28 cellular contexts compared by ENCODE assay signal in the genomic region with DNA sequence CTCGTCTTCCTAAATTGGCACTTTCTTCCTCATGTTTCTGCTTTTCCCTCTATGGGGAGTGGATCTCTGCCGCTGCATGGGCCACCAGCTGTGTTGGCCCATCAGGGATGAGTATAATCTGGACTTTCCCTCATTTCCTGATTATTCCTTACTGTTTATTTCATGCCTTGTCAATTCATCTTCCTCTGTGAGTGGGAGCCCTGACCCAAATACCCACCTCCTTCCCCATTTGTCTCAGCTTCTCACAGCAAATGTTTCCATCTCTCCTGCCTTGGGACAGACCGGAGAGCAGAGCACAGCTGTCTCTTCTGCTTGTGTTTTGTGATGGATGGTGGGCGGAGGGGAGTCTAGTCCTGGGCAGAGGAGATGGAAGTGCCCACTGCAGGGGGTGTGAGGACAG.
"Had no signal": no experiment of that assay in that cellular context is flagged by ENCODE, and none has a peak within 500 bp of the region (broad histone marks: within the 10 kb centered on the region; RNA-seq: fewer than 3 reads in every experiment).

No MANE protein-coding gene starts in this region.

- H3K27ac Mint-ChIP-seq: immature natural killer cell; naive thymus-derived CD8-positive, alpha-beta T cell; stimulated activated naive B cell treated with anti-CD40 and anti-IgM and Interleukin-4, amounts not matched to agents 10 μg/mL and 1 μg/mL and 100 μg/mL, for 72 hours had no signal

- H3K27ac ChIP-seq: left lung, lower lobe of right lung, pancreas, prostate gland, skin epidermis, stomach, testis, thyroid gland, transverse colon, upper lobe of left lung had no signal

- H3K36me3 ChIP-seq: left lung, lower lobe of right lung, pancreas, prostate gland, transverse colon, upper lobe of left lung had no signal

- H3K9me3 Mint-ChIP-seq: immature natural killer cell; naive thymus-derived CD8-positive, alpha-beta T cell had no signal

- ATAC-seq: left colon; left lung; lower lobe of right lung; naive thymus-derived CD8-positive, alpha-beta T cell; pancreas; right cardiac atrium; sciatic nerve; stimulated activated naive B cell treated with anti-CD40 and anti-IgM and Interleukin-4, amounts not matched to agents 10 μg/mL and 1 μg/mL and 100 μg/mL, for 72 hours; stimulated activated naive CD8-positive, alpha-beta T cell treated with anti-CD3 and anti-CD28 coated beads, Interleukin-15, Interleukin-2, amounts not matched to agents 100 U/mL and 50 U/mL, for 24 hours had no signal

- H3K9me3 ChIP-seq: left lung, lower lobe of right lung, pancreas, prostate gland, stomach, testis, thyroid gland, transverse colon, upper lobe of left lung had no signal

- DNase-seq: hypothalamus; immature natural killer cell; kidney; left colon; left lung; lower lobe of right lung; mammary epithelial cell; mesenchymal stem cell; naive thymus-derived CD8-positive, alpha-beta T cell; nucleus accumbens; pancreas; posterior cingulate gyrus; retina; stimulated activated CD4-positive, alpha-beta T cell treated with anti-CD3 and anti-CD28 coated beads, Interleukin-12 subunit alpha, Interleukin-12 subunit beta, amount 100 ng/mL, for 4 hours; stimulated activated CD4-positive, alpha-beta T cell treated with anti-CD3 and anti-CD28 coated beads, Interleukin-15, amount 100 ng/mL, for 24 hours; stimulated activated CD4-positive, alpha-beta T cell treated with anti-CD3 and anti-CD28 coated beads, Interleukin-2, amount 100 ng/mL, for 24 hours; stimulated activated CD4-positive, alpha-beta T cell treated with anti-CD3 and anti-CD28 coated beads, Interleukin-4, amount 100 ng/mL, for 1 hour; stimulated activated naive B cell treated with anti-CD40 and anti-IgM and Interleukin-4, amounts not matched to agents 10 μg/mL and 1 μg/mL and 100 μg/mL, for 72 hours; stimulated activated naive CD8-positive, alpha-beta T cell treated with anti-CD3 and anti-CD28 coated beads, Interleukin-15, Interleukin-2, amounts not matched to agents 100 U/mL and 50 U/mL, for 24 hours; stomach; testis; thyroid gland; transverse colon; upper lobe of left lung had no signal

- H3K4me3 ChIP-seq: left lung, lower lobe of right lung, pancreas, prostate gland, skin epidermis, stomach, testis, thyroid gland, transverse colon, upper lobe of left lung had no signal

- H3K36me3 Mint-ChIP-seq: naive thymus-derived CD8-positive, alpha-beta T cell had no signal

- H3K4me1 Mint-ChIP-seq: immature natural killer cell; naive thymus-derived CD8-positive, alpha-beta T cell had no signal

- H3K4me3 Mint-ChIP-seq: immature natural killer cell; naive thymus-derived CD8-positive, alpha-beta T cell; stimulated activated naive B cell treated with anti-CD40 and anti-IgM and Interleukin-4, amounts not matched to agents 10 μg/mL and 1 μg/mL and 100 μg/mL, for 72 hours had no signal

- H3K4me1 ChIP-seq: left lung, lower lobe of right lung, pancreas, prostate gland, stomach, testis, transverse colon, upper lobe of left lung had no signal

- H3K27me3 Mint-ChIP-seq: stimulated activated naive B cell treated with anti-CD40 and anti-IgM and Interleukin-4, amounts not matched to agents 10 μg/mL and 1 μg/mL and 100 μg/mL, for 72 hours had no signal
